In genomic region chr6:1062786-1063545, GRCh38 we compare ENCODE assay signal across 14 cellular contexts.
A peak's percentile ranks its signal among the peaks of the same experiment; 100 is the strongest.
DNase-seq lines count a peak whose midpoint lies in the region; ATAC-seq, FAIRE-seq and TF ChIP-seq lines count a peak whose summit lies in the region.
"Had no signal": no experiment of that assay in that cellular context is flagged by ENCODE, and none has a peak within 500 bp of the region (broad histone marks: within the 10 kb centered on the region; RNA-seq: fewer than 3 reads in every experiment).

No MANE protein-coding gene starts in this region.

- under 1% methylated on average over 8 of the region's 8 CpGs for WGBS in K562 (ENCODE audit: insufficient coverage, low coverage, missing lambda C conversion rate)
- WGBS in neuronal stem cell (ENCODE audit: extremely low coverage in 2 of 2, insufficient read length in 2 of 2, insufficient replicate concordance in 1 of 2), 2 donors = no CpG with 5 or more reads among the region's 8 CpGs

- H4K20me1 ChIP-seq in K562 (replicated peaks; ENCODE audit: control insufficient read depth, insufficient read depth, low read length) = no peaks in the 10 kb centered on the region

- H2BK120ac ChIP-seq in neuronal stem cell (ENCODE audit: low read depth, low read length) = no peak overlapping the region

- intact Hi-C loops in K562 (cut with micrococcal nuclease) = no loop called here

- H3K79me1 ChIP-seq in neuronal stem cell (ENCODE audit: low read depth, low read length) = no peaks in the 10 kb centered on the region

- H2AK5ac ChIP-seq in neuronal stem cell (ENCODE audit: low read depth, low read length) = no peak overlapping the region

- H3K23ac ChIP-seq in neuronal stem cell (ENCODE audit: low read depth, low read length, poor library complexity) = no peak overlapping the region

- no peak overlapping the region for H2BK12ac ChIP-seq in neuronal stem cell (ENCODE audit: low read length)

- TF ChIP-seq CTCF in GM10248 (IDR thresholded peaks at IDR 0.05; ENCODE audit: control extremely low read depth, extremely low read depth, low read depth, missing control alignments) = peak; percentile 7
- peak; percentile 13 to 18 (median 18); a peak in 1 of 6 replicates for TF ChIP-seq CTCF in K562 (IDR thresholded peaks at IDR 0.05 in 2 of 3, conservative IDR thresholded peaks at IDR 0.05 in 1 of 3; ENCODE audit: insufficient read depth in 2 of 3, low read depth in 1 of 3, low read length in 3 of 3)
- no peak for TF ChIP-seq CTCF in Peyer's patch (IDR thresholded peaks at IDR 0.05)

- H4K8ac ChIP-seq in neuronal stem cell (ENCODE audit: low read depth, low read length) = no peak overlapping the region

- in situ Hi-C loops in K562 (cut with MboI) = no loop called here

- H3K36me3 ChIP-seq in K562 (ENCODE audit: control insufficient read depth, insufficient read depth, low read length) = no peaks in the 10 kb centered on the region
- H3K36me3 ChIP-seq in neuronal stem cell (replicated peaks in 1 of 2; ENCODE audit: control insufficient read depth in 2 of 2, insufficient read depth in 2 of 2, low read length in 2 of 2) = no peaks in the 10 kb centered on the region
- H3K36me3 ChIP-seq in Peyer's patch = no peaks in the 10 kb centered on the region
- H3K36me3 ChIP-seq: ovary, uterus had no signal

- TF ChIP-seq RAD21 in K562 (CRISPR knock-in tag; conservative IDR thresholded peaks at IDR 0.05 in 1 of 2, IDR thresholded peaks at IDR 0.05 in 1 of 2) = peak in 1 of 2 experiments; percentile 35; a peak in 2 of 4 replicates

- H3K27ac ChIP-seq in K562 (ENCODE audit: extremely low read depth, low read depth, low read length) (no peak overlapping the region), neuronal stem cell (replicated peaks; ENCODE audit: low read length) (no peak overlapping the region), Peyer's patch (no peak overlapping the region)
- H3K27ac ChIP-seq: ovary, uterus had no signal

- ATAC-seq in K562 (no peak), GM19351 (IDR thresholded peaks at IDR 0.05; ENCODE audit: unreplicated experiment) (no peak)

- no peaks in the 10 kb centered on the region for H3K9me1 ChIP-seq in K562 (ENCODE audit: control insufficient read depth, insufficient read depth, low read length)

- DNase-seq in GM10248 (ENCODE audit: extremely low spot score) = no peak
- DNase-seq in HT1080 (ENCODE audit: low read depth) = peak; percentile 26
- DNase-seq in K562 (ENCODE audit: extremely low read depth in 1 of 4, low spot score in 3 of 4) = no peak
- DNase-seq in neuronal stem cell (ENCODE audit: low spot score) = no peak
- no peak for DNase-seq in OCI-M2 (lab: John Stamatoyannopoulos, UW; ENCODE audit: unreplicated experiment)
- no peak for DNase-seq in Peyer's patch
- DNase-seq: activated CD4-positive, alpha-beta T cell treated with anti-CD3 and anti-CD28 coated beads, Interleukin-2, amount 50 U/mL, for 48 hours; NCI-H1048; NK-92 treated with Interleukin-12 subunit alpha and Interleukin-12 subunit beta, amount 100 ng/mL, for 24 hours; ovary; stimulated activated naive CD4-positive, alpha-beta T cell; uterus had no signal

- no peak overlapping the region for H3K4me2 ChIP-seq in K562 (ENCODE audit: insufficient read depth, low read length)
- no peak overlapping the region for H3K4me2 ChIP-seq in neuronal stem cell (ENCODE audit: insufficient read depth, low read length, poor library complexity, severe bottlenecking)

- no peaks in the 10 kb centered on the region for H3K4me1 ChIP-seq in K562 (replicated peaks in 1 of 2; ENCODE audit: control insufficient read depth in 2 of 2, insufficient read depth in 2 of 2, low read length in 2 of 2)
- H3K4me1 ChIP-seq in neuronal stem cell (ENCODE audit: control insufficient read depth in 2 of 2, insufficient read depth in 1 of 2, low read depth in 1 of 2, low read length in 2 of 2) = no peaks in the 10 kb centered on the region
- no peaks in the 10 kb centered on the region for H3K4me1 ChIP-seq in Peyer's patch
- H3K4me1 ChIP-seq: uterus had no signal

- no peak overlapping the region for H3K14ac ChIP-seq in neuronal stem cell (ENCODE audit: low read length)

- H3K79me2 ChIP-seq in K562 (ENCODE audit: control insufficient read depth, insufficient read depth, low read length) = no peaks in the 10 kb centered on the region

- no peak overlapping the region for H3K9ac ChIP-seq in K562 (ENCODE audit: insufficient read depth in 1 of 2, low read depth in 2 of 2, low read length in 2 of 2)
- peak overlapping the region; percentile 25 for H3K9ac ChIP-seq in neuronal stem cell (ENCODE audit: low read depth, low read length, poor library complexity)

- no peak for FAIRE-seq in K562 (lab: Jason Lieb, UNC)
- FAIRE-seq: TTC549 had no signal

- CTCF ChIA-PET in GM10248 (lab: Yijun Ruan, JAX) = interaction anchor here (0.6 to 1.6 kb wide), 5 partner anchors 11 to 471 kb away, joined by 3 to 6 read pairs (median 3); no protein-coding TSS in a partner anchor
- CTCF ChIA-PET in K562 (lab: Yijun Ruan, JAX; ENCODE audit: low intra/inter-chr PET ratio) = no interaction called here

- TF ChIP-seq EP300 in K562 (IDR thresholded peaks at IDR 0.05; ENCODE audit: low read length) = no peak

- H3K9me3 ChIP-seq in K562 (replicated peaks; ENCODE audit: control insufficient read depth, insufficient read depth, low read depth, low read length) (no peaks in the 10 kb centered on the region), neuronal stem cell (replicated peaks in 1 of 2; ENCODE audit: control insufficient read depth in 2 of 2, insufficient read depth in 1 of 2, low read depth in 1 of 2, low read length in 2 of 2) (no peaks in the 10 kb centered on the region), Peyer's patch (no peaks in the 10 kb centered on the region)
- H3K9me3 ChIP-seq: ovary, uterus had no signal

- TF ChIP-seq POLR2A in K562 (conservative IDR thresholded peaks at IDR 0.05) (no peak), Peyer's patch (IDR thresholded peaks at IDR 0.05) (no peak)

- H3K4ac ChIP-seq in neuronal stem cell (ENCODE audit: low read length) = no peak overlapping the region

- no peak overlapping the region for H2AFZ ChIP-seq in K562 (ENCODE audit: low read depth, low read length)
- H2AFZ ChIP-seq in neuronal stem cell (ENCODE audit: low read length) = no peak overlapping the region

- H3K18ac ChIP-seq in neuronal stem cell (ENCODE audit: low read length) = no peak overlapping the region

- H2BK5ac ChIP-seq in neuronal stem cell (ENCODE audit: low read length) = no peak overlapping the region

- H3K4me3 ChIP-seq in K562 = no peak overlapping the region
- H3K4me3 ChIP-seq in neuronal stem cell (ENCODE audit: low read length in 2 of 2) = no peak overlapping the region
- H3K4me3 ChIP-seq in Peyer's patch = no peak overlapping the region
- H3K4me3 ChIP-seq: ovary, uterus had no signal

- POLR2A ChIA-PET in GM10248 (lab: Yijun Ruan, JAX) (no interaction called here), K562 (lab: Yijun Ruan, JAX) (no interaction called here)

- no peak overlapping the region for H4K91ac ChIP-seq in neuronal stem cell (ENCODE audit: low read depth, low read length, poor library complexity)

- no TSS peak for BruUV-seq in K562 (replicated peaks; lab: Mats Ljungman, UMichigan)

- H3K27me3 ChIP-seq in K562 (ENCODE audit: control insufficient read depth in 2 of 2, insufficient read depth in 2 of 2, low read length in 2 of 2) (peaks cover 0 to 32% of the 10 kb centered on the region in 2 experiments; a peak in 2 of 5 replicates), neuronal stem cell (ENCODE audit: control insufficient read depth in 3 of 3, insufficient read depth in 3 of 3, low read depth in 1 of 3, low read length in 3 of 3) (no peaks in the 10 kb centered on the region), Peyer's patch (no peaks in the 10 kb centered on the region)
- H3K27me3 ChIP-seq: ovary, uterus had no signal

- H2BK15ac ChIP-seq in neuronal stem cell (ENCODE audit: low read length) = no peak overlapping the region

TF ChIP-seq in K562, 482 proteins besides CTCF, POLR2A, EP300 and RAD21 (continues in another document):
- no peak for TF ChIP-seq SMAD2 (IDR thresholded peaks at IDR 0.05; ENCODE audit: low read depth, low read length)
- no peak for TF ChIP-seq ZBTB7A (IDR thresholded peaks at IDR 0.05; ENCODE audit: borderline replicate concordance, control insufficient read depth, low read depth, low read length)
- no peak for TF ChIP-seq ZNF445 (CRISPR knock-in tag; IDR thresholded peaks at IDR 0.05; ENCODE audit: low read depth)
- no peak for TF ChIP-seq RHOXF2B (CRISPR knock-in tag; conservative IDR thresholded peaks at IDR 0.05)
- TF ChIP-seq CEBPB (tag; IDR thresholded peaks at IDR 0.05) = no peak
- no peak for TF ChIP-seq THAP12 (CRISPR knock-in tag; IDR thresholded peaks at IDR 0.05)
- no peak for TF ChIP-seq HDAC3 (IDR thresholded peaks at IDR 0.05; ENCODE audit: borderline replicate concordance, partially characterized antibody)
- no peak for TF ChIP-seq SRF (CRISPR knock-in tag; IDR thresholded peaks at IDR 0.05)
- TF ChIP-seq ZNF668 (CRISPR knock-in tag; IDR thresholded peaks at IDR 0.05) = no peak
- TF ChIP-seq RBM22 (IDR thresholded peaks at IDR 0.05; ENCODE audit: low read depth, low read length, poor library complexity, severe bottlenecking) = no peak

Comparison
In these comparisons a context has a peak if more than half of its experiments do, and no peak if none do; other contexts are left out.
1. CTCF ChIP-seq: peak in GM10248 (single experiment) and K562 (3 of 3); none in Peyer's patch (0 of 6).